1 cellular context compared by ENCODE assay signal in the genomic region with DNA sequence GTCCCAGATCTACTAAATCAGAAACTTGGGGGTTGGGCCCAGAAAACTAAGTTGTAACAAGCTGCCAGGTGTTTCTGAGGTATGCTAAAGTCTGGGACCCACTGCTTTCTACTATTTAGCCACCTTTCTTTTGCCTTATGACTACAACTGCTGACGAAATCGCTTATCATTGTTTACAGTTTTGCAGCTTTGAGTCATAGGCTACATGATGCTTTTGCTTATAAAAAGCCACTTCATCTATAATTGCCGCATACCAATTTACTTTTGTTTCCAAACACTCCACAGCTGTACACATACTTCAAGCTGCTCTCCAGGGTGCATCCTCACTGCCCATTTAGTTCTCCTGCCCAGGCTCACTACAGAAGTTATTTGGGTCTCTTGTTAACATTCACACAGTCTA.
TF ChIP-seq lines count a peak whose summit lies in the region.

No MANE protein-coding gene starts in this region.

TF ChIP-seq in HEK293, 187 proteins besides CTCF, POLR2A, EP300 and RAD21 (continued from another document and continues in another):
- TF ChIP-seq, protein P1, sequence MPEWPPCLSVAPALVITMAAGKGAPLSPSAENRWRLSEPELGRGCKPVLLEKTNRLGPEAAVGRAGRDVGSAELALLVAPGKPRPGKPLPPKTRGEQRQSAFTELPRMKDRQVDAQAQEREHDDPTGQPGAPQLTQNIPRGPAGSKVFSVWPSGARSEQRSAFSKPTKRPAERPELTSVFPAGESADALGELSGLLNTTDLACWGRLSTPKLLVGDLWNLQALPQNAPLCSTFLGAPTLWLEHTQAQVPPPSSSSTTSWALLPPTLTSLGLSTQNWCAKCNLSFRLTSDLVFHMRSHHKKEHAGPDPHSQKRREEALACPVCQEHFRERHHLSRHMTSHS (tag by site-specific recombination; IDR thresholded peaks at IDR 0.05) = peak; percentile 84; the same call in 1 of the 2 replicates
- TF ChIP-seq KLF1 (tag by site-specific recombination; IDR thresholded peaks at IDR 0.05) = no peak
- no peak for TF ChIP-seq ZNF768 (tag by site-specific recombination; IDR thresholded peaks at IDR 0.05)
- TF ChIP-seq, protein P2, sequence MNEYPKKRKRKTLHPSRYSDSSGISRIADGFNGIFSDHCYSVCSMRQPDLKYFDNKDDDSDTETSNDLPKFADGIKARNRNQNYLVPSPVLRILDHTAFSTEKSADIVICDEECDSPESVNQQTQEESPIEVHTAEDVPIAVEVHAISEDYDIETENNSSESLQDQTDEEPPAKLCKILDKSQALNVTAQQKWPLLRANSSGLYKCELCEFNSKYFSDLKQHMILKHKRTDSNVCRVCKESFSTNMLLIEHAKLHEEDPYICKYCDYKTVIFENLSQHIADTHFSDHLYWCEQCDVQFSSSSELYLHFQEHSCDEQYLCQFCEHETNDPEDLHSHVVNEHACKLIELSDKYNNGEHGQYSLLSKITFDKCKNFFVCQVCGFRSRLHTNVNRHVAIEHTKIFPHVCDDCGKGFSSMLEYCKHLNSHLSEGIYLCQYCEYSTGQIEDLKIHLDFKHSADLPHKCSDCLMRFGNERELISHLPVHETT (tag by site-specific recombination; IDR thresholded peaks at IDR 0.05) = peak; percentile 90
- TF ChIP-seq, protein P3, sequence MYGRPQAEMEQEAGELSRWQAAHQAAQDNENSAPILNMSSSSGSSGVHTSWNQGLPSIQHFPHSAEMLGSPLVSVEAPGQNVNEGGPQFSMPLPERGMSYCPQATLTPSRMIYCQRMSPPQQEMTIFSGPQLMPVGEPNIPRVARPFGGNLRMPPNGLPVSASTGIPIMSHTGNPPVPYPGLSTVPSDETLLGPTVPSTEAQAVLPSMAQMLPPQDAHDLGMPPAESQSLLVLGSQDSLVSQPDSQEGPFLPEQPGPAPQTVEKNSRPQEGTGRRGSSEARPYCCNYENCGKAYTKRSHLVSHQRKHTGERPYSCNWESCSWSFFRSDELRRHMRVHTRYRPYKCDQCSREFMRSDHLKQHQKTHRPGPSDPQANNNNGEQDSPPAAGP (tag by site-specific recombination; IDR thresholded peaks at IDR 0.05) = peak; percentile 76
- TF ChIP-seq ZBTB21 (tag by site-specific recombination; IDR thresholded peaks at IDR 0.05) = peak; percentile 97
- TF ChIP-seq FEZF1 (tag by site-specific recombination; IDR thresholded peaks at IDR 0.05) = peak; percentile 99
- TF ChIP-seq ZNF394 (tag by site-specific recombination; IDR thresholded peaks at IDR 0.05; ENCODE audit: borderline replicate concordance) = peak; percentile 67; the same call in 1 of the 2 replicates
- TF ChIP-seq GFI1B (tag by site-specific recombination; IDR thresholded peaks at IDR 0.05) = no peak
- TF ChIP-seq, protein P4, sequence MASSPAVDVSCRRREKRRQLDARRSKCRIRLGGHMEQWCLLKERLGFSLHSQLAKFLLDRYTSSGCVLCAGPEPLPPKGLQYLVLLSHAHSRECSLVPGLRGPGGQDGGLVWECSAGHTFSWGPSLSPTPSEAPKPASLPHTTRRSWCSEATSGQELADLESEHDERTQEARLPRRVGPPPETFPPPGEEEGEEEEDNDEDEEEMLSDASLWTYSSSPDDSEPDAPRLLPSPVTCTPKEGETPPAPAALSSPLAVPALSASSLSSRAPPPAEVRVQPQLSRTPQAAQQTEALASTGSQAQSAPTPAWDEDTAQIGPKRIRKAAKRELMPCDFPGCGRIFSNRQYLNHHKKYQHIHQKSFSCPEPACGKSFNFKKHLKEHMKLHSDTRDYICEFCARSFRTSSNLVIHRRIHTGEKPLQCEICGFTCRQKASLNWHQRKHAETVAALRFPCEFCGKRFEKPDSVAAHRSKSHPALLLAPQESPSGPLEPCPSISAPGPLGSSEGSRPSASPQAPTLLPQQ (tag by site-specific recombination; IDR thresholded peaks at IDR 0.05) = peak; percentile 98
- TF ChIP-seq, protein P5, sequence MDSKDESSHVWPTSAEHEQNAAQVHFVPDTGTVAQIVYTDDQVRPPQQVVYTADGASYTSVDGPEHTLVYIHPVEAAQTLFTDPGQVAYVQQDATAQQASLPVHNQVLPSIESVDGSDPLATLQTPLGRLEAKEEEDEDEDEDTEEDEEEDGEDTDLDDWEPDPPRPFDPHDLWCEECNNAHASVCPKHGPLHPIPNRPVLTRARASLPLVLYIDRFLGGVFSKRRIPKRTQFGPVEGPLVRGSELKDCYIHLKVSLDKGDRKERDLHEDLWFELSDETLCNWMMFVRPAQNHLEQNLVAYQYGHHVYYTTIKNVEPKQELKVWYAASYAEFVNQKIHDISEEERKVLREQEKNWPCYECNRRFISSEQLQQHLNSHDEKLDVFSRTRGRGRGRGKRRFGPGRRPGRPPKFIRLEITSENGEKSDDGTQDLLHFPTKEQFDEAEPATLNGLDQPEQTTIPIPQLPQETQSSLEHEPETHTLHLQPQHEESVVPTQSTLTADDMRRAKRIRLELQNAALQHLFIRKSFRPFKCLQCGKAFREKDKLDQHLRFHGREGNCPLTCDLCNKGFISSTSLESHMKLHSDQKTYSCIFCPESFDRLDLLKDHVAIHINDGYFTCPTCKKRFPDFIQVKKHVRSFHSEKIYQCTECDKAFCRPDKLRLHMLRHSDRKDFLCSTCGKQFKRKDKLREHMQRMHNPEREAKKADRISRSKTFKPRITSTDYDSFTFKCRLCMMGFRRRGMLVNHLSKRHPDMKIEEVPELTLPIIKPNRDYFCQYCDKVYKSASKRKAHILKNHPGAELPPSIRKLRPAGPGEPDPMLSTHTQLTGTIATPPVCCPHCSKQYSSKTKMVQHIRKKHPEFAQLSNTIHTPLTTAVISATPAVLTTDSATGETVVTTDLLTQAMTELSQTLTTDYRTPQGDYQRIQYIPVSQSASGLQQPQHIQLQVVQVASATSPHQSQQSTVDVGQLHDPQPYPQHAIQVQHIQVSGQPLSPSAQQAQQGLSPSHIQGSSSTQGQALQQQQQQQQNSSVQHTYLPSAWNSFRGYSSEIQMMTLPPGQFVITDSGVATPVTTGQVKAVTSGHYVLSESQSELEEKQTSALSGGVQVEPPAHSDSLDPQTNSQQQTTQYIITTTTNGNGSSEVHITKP (tag by site-specific recombination; IDR thresholded peaks at IDR 0.05) = peak; percentile 45
- TF ChIP-seq, protein P6, sequence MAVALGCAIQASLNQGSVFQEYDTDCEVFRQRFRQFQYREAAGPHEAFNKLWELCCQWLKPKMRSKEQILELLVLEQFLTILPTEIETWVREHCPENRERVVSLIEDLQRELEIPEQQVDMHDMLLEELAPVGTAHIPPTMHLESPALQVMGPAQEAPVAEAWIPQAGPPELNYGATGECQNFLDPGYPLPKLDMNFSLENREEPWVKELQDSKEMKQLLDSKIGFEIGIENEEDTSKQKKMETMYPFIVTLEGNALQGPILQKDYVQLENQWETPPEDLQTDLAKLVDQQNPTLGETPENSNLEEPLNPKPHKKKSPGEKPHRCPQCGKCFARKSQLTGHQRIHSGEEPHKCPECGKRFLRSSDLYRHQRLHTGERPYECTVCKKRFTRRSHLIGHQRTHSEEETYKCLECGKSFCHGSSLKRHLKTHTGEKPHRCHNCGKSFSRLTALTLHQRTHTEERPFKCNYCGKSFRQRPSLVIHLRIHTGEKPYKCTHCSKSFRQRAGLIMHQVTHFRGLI (tag by site-specific recombination; IDR thresholded peaks at IDR 0.05) = peak; percentile 38; the same call in 1 of the 2 replicates
- TF ChIP-seq ZNF785 (tag by site-specific recombination; IDR thresholded peaks at IDR 0.05) = 0 out of 2 replicates have a peak, but pooled peaks have one; percentile 23
- TF ChIP-seq ZNF114 (tag by site-specific recombination; IDR thresholded peaks at IDR 0.05) = no peak
- no peak for TF ChIP-seq ZBTB1 (tag by site-specific recombination; IDR thresholded peaks at IDR 0.05)
- TF ChIP-seq ZNF223 (tag by site-specific recombination; IDR thresholded peaks at IDR 0.05) = no peak
- no peak for TF ChIP-seq ZNF248 (tag by site-specific recombination; IDR thresholded peaks at IDR 0.05)
- TF ChIP-seq ZNF239 (tag by site-specific recombination; IDR thresholded peaks at IDR 0.05) = no peak
- no peak for TF ChIP-seq ZNF610 (tag by site-specific recombination; IDR thresholded peaks at IDR 0.05; ENCODE audit: borderline replicate concordance)
- peak; percentile 92 for TF ChIP-seq ZNF660 (tag by site-specific recombination; IDR thresholded peaks at IDR 0.05)
- peak; percentile 71 for TF ChIP-seq IKZF3 (tag by site-specific recombination; IDR thresholded peaks at IDR 0.05)
- TF ChIP-seq GLI4 (tag by site-specific recombination; IDR thresholded peaks at IDR 0.05) = no peak
- TF ChIP-seq ZNF19 (tag by site-specific recombination; IDR thresholded peaks at IDR 0.05; ENCODE audit: low read depth) = no peak
- TF ChIP-seq ZSCAN23 (tag by site-specific recombination; IDR thresholded peaks at IDR 0.05) = peak; percentile 84; the same call in 1 of the 2 replicates
- TF ChIP-seq ZNF311 (tag by site-specific recombination; IDR thresholded peaks at IDR 0.05; ENCODE audit: borderline replicate concordance) = no peak
- TF ChIP-seq, protein P7, sequence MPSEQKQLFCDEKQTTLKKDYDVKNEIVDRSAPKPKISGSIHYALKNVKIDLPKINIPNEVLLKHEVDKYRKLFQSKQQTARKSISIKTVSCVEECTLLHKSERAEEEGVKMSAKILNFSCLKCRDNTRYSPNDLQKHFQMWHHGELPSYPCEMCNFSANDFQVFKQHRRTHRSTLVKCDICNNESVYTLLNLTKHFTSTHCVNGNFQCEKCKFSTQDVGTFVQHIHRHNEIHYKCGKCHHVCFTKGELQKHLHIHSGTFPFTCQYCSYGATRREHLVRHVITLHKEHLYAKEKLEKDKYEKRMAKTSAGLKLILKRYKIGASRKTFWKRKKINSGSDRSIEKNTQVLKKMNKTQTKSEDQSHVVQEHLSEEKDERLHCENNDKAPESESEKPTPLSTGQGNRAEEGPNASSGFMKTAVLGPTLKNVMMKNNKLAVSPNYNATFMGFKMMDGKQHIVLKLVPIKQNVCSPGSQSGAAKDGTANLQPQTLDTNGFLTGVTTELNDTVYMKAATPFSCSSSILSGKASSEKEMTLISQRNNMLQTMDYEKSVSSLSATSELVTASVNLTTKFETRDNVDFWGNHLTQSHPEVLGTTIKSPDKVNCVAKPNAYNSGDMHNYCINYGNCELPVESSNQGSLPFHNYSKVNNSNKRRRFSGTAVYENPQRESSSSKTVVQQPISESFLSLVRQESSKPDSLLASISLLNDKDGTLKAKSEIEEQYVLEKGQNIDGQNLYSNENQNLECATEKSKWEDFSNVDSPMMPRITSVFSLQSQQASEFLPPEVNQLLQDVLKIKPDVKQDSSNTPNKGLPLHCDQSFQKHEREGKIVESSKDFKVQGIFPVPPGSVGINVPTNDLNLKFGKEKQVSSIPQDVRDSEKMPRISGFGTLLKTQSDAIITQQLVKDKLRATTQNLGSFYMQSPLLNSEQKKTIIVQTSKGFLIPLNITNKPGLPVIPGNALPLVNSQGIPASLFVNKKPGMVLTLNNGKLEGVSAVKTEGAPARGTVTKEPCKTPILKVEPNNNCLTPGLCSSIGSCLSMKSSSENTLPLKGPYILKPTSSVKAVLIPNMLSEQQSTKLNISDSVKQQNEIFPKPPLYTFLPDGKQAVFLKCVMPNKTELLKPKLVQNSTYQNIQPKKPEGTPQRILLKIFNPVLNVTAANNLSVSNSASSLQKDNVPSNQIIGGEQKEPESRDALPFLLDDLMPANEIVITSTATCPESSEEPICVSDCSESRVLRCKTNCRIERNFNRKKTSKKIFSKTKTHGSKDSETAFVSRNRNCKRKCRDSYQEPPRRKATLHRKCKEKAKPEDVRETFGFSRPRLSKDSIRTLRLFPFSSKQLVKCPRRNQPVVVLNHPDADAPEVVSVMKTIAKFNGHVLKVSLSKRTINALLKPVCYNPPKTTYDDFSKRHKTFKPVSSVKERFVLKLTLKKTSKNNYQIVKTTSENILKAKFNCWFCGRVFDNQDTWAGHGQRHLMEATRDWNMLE (tag by site-specific recombination; conservative IDR thresholded peaks at IDR 0.05; ENCODE audit: low read depth) = peak; percentile 69
- TF ChIP-seq ZNF670 (tag by site-specific recombination; IDR thresholded peaks at IDR 0.05; ENCODE audit: low read depth) = no peak
- no peak for TF ChIP-seq ZNF274 (IDR thresholded peaks at IDR 0.05; ENCODE audit: low read length)
- no peak for TF ChIP-seq ZNF274 (tag by site-specific recombination; IDR thresholded peaks at IDR 0.05; ENCODE audit: borderline replicate concordance)
- no peak for TF ChIP-seq KLF16 (tag by site-specific recombination; IDR thresholded peaks at IDR 0.05)
- peak; percentile 75 for TF ChIP-seq GLIS1 (tag by site-specific recombination; IDR thresholded peaks at IDR 0.05)
- no peak for TF ChIP-seq ZFP41 (tag by site-specific recombination; IDR thresholded peaks at IDR 0.05; ENCODE audit: borderline replicate concordance)
- no peak for TF ChIP-seq ZNF571 (tag by site-specific recombination; IDR thresholded peaks at IDR 0.05)
- TF ChIP-seq OVOL3 (tag by site-specific recombination; IDR thresholded peaks at IDR 0.05) = 0 out of 2 replicates have a peak, but pooled peaks have one; percentile 41
- TF ChIP-seq ZBTB17 (tag by site-specific recombination; IDR thresholded peaks at IDR 0.05) = peak; percentile 52
- TF ChIP-seq, protein P8, sequence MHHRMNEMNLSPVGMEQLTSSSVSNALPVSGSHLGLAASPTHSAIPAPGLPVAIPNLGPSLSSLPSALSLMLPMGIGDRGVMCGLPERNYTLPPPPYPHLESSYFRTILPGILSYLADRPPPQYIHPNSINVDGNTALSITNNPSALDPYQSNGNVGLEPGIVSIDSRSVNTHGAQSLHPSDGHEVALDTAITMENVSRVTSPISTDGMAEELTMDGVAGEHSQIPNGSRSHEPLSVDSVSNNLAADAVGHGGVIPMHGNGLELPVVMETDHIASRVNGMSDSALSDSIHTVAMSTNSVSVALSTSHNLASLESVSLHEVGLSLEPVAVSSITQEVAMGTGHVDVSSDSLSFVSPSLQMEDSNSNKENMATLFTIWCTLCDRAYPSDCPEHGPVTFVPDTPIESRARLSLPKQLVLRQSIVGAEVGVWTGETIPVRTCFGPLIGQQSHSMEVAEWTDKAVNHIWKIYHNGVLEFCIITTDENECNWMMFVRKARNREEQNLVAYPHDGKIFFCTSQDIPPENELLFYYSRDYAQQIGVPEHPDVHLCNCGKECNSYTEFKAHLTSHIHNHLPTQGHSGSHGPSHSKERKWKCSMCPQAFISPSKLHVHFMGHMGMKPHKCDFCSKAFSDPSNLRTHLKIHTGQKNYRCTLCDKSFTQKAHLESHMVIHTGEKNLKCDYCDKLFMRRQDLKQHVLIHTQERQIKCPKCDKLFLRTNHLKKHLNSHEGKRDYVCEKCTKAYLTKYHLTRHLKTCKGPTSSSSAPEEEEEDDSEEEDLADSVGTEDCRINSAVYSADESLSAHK (tag by site-specific recombination; IDR thresholded peaks at IDR 0.05) = peak; percentile 61
- peak; percentile 79; the same call in 1 of the 2 replicates for TF ChIP-seq ZNF558 (tag by site-specific recombination; IDR thresholded peaks at IDR 0.05)
- no peak for TF ChIP-seq HOXC10 (CRISPR knock-in tag; IDR thresholded peaks at IDR 0.05)
- no peak for TF ChIP-seq ZNF214 (tag by site-specific recombination; IDR thresholded peaks at IDR 0.05; ENCODE audit: borderline replicate concordance)
- TF ChIP-seq ZNF600 (tag by site-specific recombination; IDR thresholded peaks at IDR 0.05) = no peak
- TF ChIP-seq SCRT2 (tag by site-specific recombination; IDR thresholded peaks at IDR 0.05) = peak; percentile 55; the same call in 1 of the 2 replicates
